ENCODE assay signal across 17 cellular contexts in genomic region chr9:106467847-106468163, GRCh38.
"Had no signal": no experiment of that assay in that cellular context is flagged by ENCODE, and none has a peak within 500 bp of the region (broad histone marks: within the 10 kb centered on the region; RNA-seq: fewer than 3 reads in every experiment).

No MANE protein-coding gene starts in this region.

- H3K9me3 ChIP-seq: tibial nerve, vagina had no signal

- DNase-seq: activated CD4-positive, alpha-beta T cell treated with anti-CD3 and anti-CD28 coated beads, Interleukin-2, amount 10 ng/mL, durations not matched to agents 7 days and 5 days; activated CD8-positive, alpha-beta memory T cell treated with anti-CD3 and anti-CD28 coated beads for 24 hours; activated naive CD8-positive, alpha-beta T cell treated with anti-CD3 and anti-CD28 coated beads, Interleukin-2, amount 10 ng/mL, durations not matched to agents 7 days and 5 days; anterior cingulate cortex; brain microvascular endothelial cell; cerebellar nuclear complex; effector memory CD4-positive, alpha-beta T cell; heart right ventricle; right cardiac atrium; stimulated activated CD4-positive, alpha-beta T cell treated with anti-CD3 and anti-CD28 coated beads, Interleukin-4, amount 100 ng/mL, for 24 hours; stimulated activated naive CD4-positive, alpha-beta T cell treated with Interleukin-2 at 50 U/mL for 16 hours; substantia nigra had no signal

- H3K36me3 ChIP-seq: brain microvascular endothelial cell, heart right ventricle, tibial nerve, vagina had no signal

- H3K4me1 ChIP-seq: vagina had no signal

- H3K4me3 ChIP-seq: heart right ventricle, skin epidermis, tibial nerve, vagina had no signal

- FAIRE-seq: frontal cortex had no signal

- H3K27ac ChIP-seq: brain microvascular endothelial cell, heart right ventricle, skin epidermis, tibial nerve, vagina had no signal

- H3K27me3 ChIP-seq: brain microvascular endothelial cell, heart right ventricle, tibial nerve, vagina had no signal

- ATAC-seq: left lobe of liver, right cardiac atrium had no signal
